18 cellular contexts compared by ENCODE assay signal in the genomic region with DNA sequence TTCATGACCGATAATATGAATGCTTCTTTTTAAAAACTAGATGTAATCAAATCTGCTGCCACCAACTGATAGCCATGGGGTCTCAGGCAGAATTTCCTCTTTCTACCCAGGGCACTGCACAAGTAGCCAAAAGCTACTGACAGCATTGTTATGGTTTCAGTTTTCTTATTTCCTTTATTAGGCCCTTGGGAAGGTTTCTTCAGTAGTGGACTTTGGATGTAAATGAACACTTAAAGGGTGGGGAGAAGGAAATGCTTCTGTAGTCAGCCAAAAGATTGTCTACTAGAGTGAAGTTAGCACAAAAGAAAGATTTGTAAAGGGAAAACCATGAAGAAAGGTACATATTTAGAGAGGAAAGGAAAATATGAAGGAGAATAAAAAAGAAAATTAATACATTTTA.
DNase-seq lines count a peak whose midpoint lies in the region; ATAC-seq and TF ChIP-seq lines count a peak whose summit lies in the region.
"Had no signal": no experiment of that assay in that cellular context is flagged by ENCODE, and none has a peak within 500 bp of the region (broad histone marks: within the 10 kb centered on the region; RNA-seq: fewer than 3 reads in every experiment).

No MANE protein-coding gene starts in this region.

- WGBS in thyroid gland, 2 donors, result 65 to 67% methylated on average over 1 of the region's 1 CpG

- intact Hi-C loops in thyroid gland (cut with DNase I), result no loop called here

- no peak for ATAC-seq in WTC11
- ATAC-seq in HG03442 (IDR thresholded peaks at IDR 0.05; ENCODE audit: unreplicated experiment), result no peak
- no peak for ATAC-seq in activated T-helper 17 cell treated with anti-CD3 and anti-CD28 coated beads, Interleukin-2, amount 50 U/mL, for 72 hours (replicated peaks)

- peak; percentile 17 for DNase-seq in HT-29 (ENCODE audit: low spot score)
- DNase-seq in OCI-M1 (lab: John Stamatoyannopoulos, UW), result peak; percentile 70
- peak; percentile 28 for DNase-seq in choroid plexus epithelial cell (ENCODE audit: low read depth)
- DNase-seq in osteocyte (ENCODE audit: extremely low spot score, unreplicated experiment), result no peak
- no peak for DNase-seq in thyroid gland
- no peak for DNase-seq in WTC11 (ENCODE audit: low spot score)
- DNase-seq: AML-193; CD4-positive, CD25-positive, alpha-beta regulatory T cell; DMS79 treated with DMSO at 0.1 percent for 48 hours; NCI-H1092 treated with DMSO at 0.1 percent for 48 hours; NCI-H1694 treated with DMSO at 0.1 percent for 48 hours; NCI-H2171; NCI-H510A; NCI-H82 had no signal

- H3K27ac ChIP-seq in thyroid gland, result no peak overlapping the region

- H3K27me3 ChIP-seq in thyroid gland, result no peaks in the 10 kb centered on the region

- H3K4me3 Mint-ChIP-seq in osteocyte (ENCODE audit: unreplicated experiment), result peak overlapping the region; percentile 6
- no peak overlapping the region for H3K4me3 Mint-ChIP-seq in WTC11
- no peak overlapping the region for H3K4me3 Mint-ChIP-seq in activated T-helper 17 cell treated with anti-CD3 and anti-CD28 coated beads, Interleukin-2, amount 50 U/mL, for 72 hours
- H3K4me3 Mint-ChIP-seq: CD4-positive, CD25-positive, alpha-beta regulatory T cell; IgD-negative memory B cell had no signal

- H3K4me1 Mint-ChIP-seq in osteocyte (ENCODE audit: unreplicated experiment) (peaks cover 7% of the 10 kb centered on the region), WTC11 (peaks cover 19% of the 10 kb centered on the region)
- no peaks in the 10 kb centered on the region for H3K4me1 Mint-ChIP-seq in activated T-helper 17 cell treated with anti-CD3 and anti-CD28 coated beads, Interleukin-2, amount 50 U/mL, for 72 hours
- H3K4me1 Mint-ChIP-seq: CD4-positive, CD25-positive, alpha-beta regulatory T cell; IgD-negative memory B cell had no signal

- peaks cover 3% of the 10 kb centered on the region for H3K27me3 Mint-ChIP-seq in osteocyte (ENCODE audit: unreplicated experiment)
- H3K27me3 Mint-ChIP-seq in WTC11 (ENCODE audit: low read depth), result no peaks in the 10 kb centered on the region
- no peaks in the 10 kb centered on the region for H3K27me3 Mint-ChIP-seq in activated T-helper 17 cell treated with anti-CD3 and anti-CD28 coated beads, Interleukin-2, amount 50 U/mL, for 72 hours
- H3K27me3 Mint-ChIP-seq: CD4-positive, CD25-positive, alpha-beta regulatory T cell; IgD-negative memory B cell had no signal

- H3K36me3 Mint-ChIP-seq in osteocyte (ENCODE audit: unreplicated experiment), result no peaks in the 10 kb centered on the region
- no peaks in the 10 kb centered on the region for H3K36me3 Mint-ChIP-seq in WTC11
- no peaks in the 10 kb centered on the region for H3K36me3 Mint-ChIP-seq in activated T-helper 17 cell treated with anti-CD3 and anti-CD28 coated beads, Interleukin-2, amount 50 U/mL, for 72 hours (ENCODE audit: low read depth)
- H3K36me3 Mint-ChIP-seq: CD4-positive, CD25-positive, alpha-beta regulatory T cell; IgD-negative memory B cell had no signal

- TF ChIP-seq CTCF in choroid plexus epithelial cell (conservative IDR thresholded peaks at IDR 0.05; ENCODE audit: low read depth, low read length) (no peak), osteocyte (IDR thresholded peaks at IDR 0.05) (no peak), thyroid gland (IDR thresholded peaks at IDR 0.05) (no peak), WTC11 (IDR thresholded peaks at IDR 0.05) (no peak)

- H3K9me3 Mint-ChIP-seq in osteocyte (ENCODE audit: unreplicated experiment) (no peaks in the 10 kb centered on the region), WTC11 (0 out of 2 replicates have a peak, but pooled peaks cover 4% of the 10 kb centered on the region)
- H3K9me3 Mint-ChIP-seq in activated T-helper 17 cell treated with anti-CD3 and anti-CD28 coated beads, Interleukin-2, amount 50 U/mL, for 72 hours, result peaks cover 10% of the 10 kb centered on the region

- CTCF ChIA-PET in WTC11 (lab: Charles Lee), result no interaction called here

- no peaks in the 10 kb centered on the region for H3K4me1 ChIP-seq in thyroid gland
- H3K4me1 ChIP-seq: HAP-1 had no signal

- no peak for TF ChIP-seq POLR2A in thyroid gland (IDR thresholded peaks at IDR 0.05)

- POLR2A ChIA-PET in WTC11 (lab: Charles Lee), result no interaction called here

- H3K9me3 ChIP-seq in thyroid gland, result no peaks in the 10 kb centered on the region
- H3K9me3 ChIP-seq: HAP-1 had no signal

- peak overlapping the region; percentile 41 for H3K4me3 ChIP-seq in choroid plexus epithelial cell (ENCODE audit: low read depth, low read length)
- H3K4me3 ChIP-seq in thyroid gland (replicated peaks in 1 of 3), result no peak overlapping the region
- H3K4me3 ChIP-seq: HAP-1 had no signal

- H3K27ac Mint-ChIP-seq in osteocyte (ENCODE audit: unreplicated experiment) (no peak overlapping the region), WTC11 (no peak overlapping the region; the same call in 1 of the 2 replicates)
- no peak overlapping the region for H3K27ac Mint-ChIP-seq in activated T-helper 17 cell treated with anti-CD3 and anti-CD28 coated beads, Interleukin-2, amount 50 U/mL, for 72 hours
- H3K27ac Mint-ChIP-seq: CD4-positive, CD25-positive, alpha-beta regulatory T cell; IgD-negative memory B cell had no signal

- H3K36me3 ChIP-seq in thyroid gland, result no peaks in the 10 kb centered on the region
- H3K36me3 ChIP-seq: HAP-1 had no signal

TF ChIP-seq in WTC11, 78 proteins besides CTCF, POLR2A, EP300 and RAD21:
- TF ChIP-seq NR2C2 (CRISPR knock-in tag; IDR thresholded peaks at IDR 0.05), result no peak
- no peak for TF ChIP-seq CREB1 (CRISPR knock-in tag; IDR thresholded peaks at IDR 0.05)
- no peak for TF ChIP-seq GRHL2 (CRISPR knock-in tag; IDR thresholded peaks at IDR 0.05; ENCODE audit: insufficient replicate concordance, severe bottlenecking)
TF ChIP-seq in WTC11: peak in this region for 0.

Comparison
In these comparisons a context has a peak if more than half of its experiments do, and no peak if none do; other contexts are left out.
1. DNase-seq: peak in HT-29 (single experiment), OCI-M1 (single experiment) and choroid plexus epithelial cell (single experiment); none in osteocyte (single experiment), thyroid gland (0 of 2) and WTC11 (single experiment).